Comparison of ENCODE assay signal across 14 cellular contexts in the genomic region with DNA sequence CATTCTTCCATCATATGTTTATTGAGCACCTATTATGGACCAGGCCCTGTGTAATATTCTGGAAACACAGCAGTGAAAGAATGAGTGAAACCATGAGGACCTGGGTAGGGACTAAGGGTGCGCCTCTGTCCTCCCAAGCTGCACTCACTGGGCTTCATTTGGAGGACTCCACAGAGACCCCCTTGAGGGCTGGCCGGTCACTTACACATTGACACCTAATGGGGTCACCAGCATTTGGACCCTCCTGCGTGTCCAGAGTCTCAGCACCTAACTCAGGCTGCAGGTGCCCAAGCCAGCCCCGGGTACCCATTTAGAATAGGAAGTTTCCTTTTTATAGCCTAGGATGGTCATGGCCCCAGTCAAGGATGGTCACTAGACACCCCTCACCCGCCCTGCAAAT.
"Had no signal": no experiment of that assay in that cellular context is flagged by ENCODE, and none has a peak within 500 bp of the region (broad histone marks: within the 10 kb centered on the region; RNA-seq: fewer than 3 reads in every experiment).

No MANE protein-coding gene starts in this region.

- H3K9me3 ChIP-seq: uterus had no signal

- H3K27me3 ChIP-seq: uterus had no signal

- H3K4me1 ChIP-seq: foreskin keratinocyte, uterus had no signal

- H3K27ac ChIP-seq: coronary artery, foreskin keratinocyte, uterus had no signal

- ATAC-seq: natural killer cell had no signal

- H3K4me3 ChIP-seq: coronary artery, uterus had no signal

- DNase-seq: effector CD4-positive, alpha-beta T cell; endodermal cell; erythroblast; foreskin keratinocyte; immature natural killer cell; kidney; left cardiac atrium; mesendoderm; natural killer cell; stimulated activated CD4-positive, alpha-beta T cell treated with anti-CD3 and anti-CD28 coated beads, Interleukin-2, amount 100 ng/mL, for 24 hours; stimulated activated CD4-positive, alpha-beta T cell treated with anti-CD3 and anti-CD28 coated beads, Interleukin-4, amount 100 ng/mL, for 4 hours; stimulated activated naive CD4-positive, alpha-beta T cell; uterus had no signal

- H3K36me3 ChIP-seq: uterus had no signal
